ENCODE assay signal across 1 cellular context in genomic region chr17:79026345-79027273, GRCh38.
TF ChIP-seq lines count a peak whose summit lies in the region.

No MANE protein-coding gene starts in this region.

TF ChIP-seq in HepG2, 621 proteins besides CTCF, POLR2A, EP300 and RAD21 (continued from another document and continues in another):
- TF ChIP-seq ZNF142 (CRISPR knock-in tag; IDR thresholded peaks at IDR 0.05) (0 out of 2 replicates have a peak, but pooled peaks have one; percentile 38), ZNF207 (IDR thresholded peaks at IDR 0.05; ENCODE audit: borderline replicate concordance) (no peak), ZNF382 (CRISPR knock-in tag; IDR thresholded peaks at IDR 0.05; ENCODE audit: borderline replicate concordance) (no peak), GMEB1 (CRISPR knock-in tag; IDR thresholded peaks at IDR 0.05; ENCODE audit: borderline replicate concordance) (no peak), ZNF180 (CRISPR knock-in tag; IDR thresholded peaks at IDR 0.05; ENCODE audit: borderline replicate concordance, low read depth) (no peak), NFKB2 (CRISPR knock-in tag; IDR thresholded peaks at IDR 0.05; ENCODE audit: borderline replicate concordance) (no peak; the same call in 1 of the 2 replicates), ZNF296 (CRISPR knock-in tag; conservative IDR thresholded peaks at IDR 0.05) (no peak), ZNF512 (CRISPR knock-in tag; IDR thresholded peaks at IDR 0.05) (0 out of 2 replicates have a peak, but pooled peaks have one; percentile 76), SCMH1 (CRISPR knock-in tag; IDR thresholded peaks at IDR 0.05; ENCODE audit: borderline replicate concordance) (no peak), ZNF234 (CRISPR knock-in tag; conservative IDR thresholded peaks at IDR 0.05) (no peak), BRD4 (CRISPR knock-in tag; IDR thresholded peaks at IDR 0.05) (peak; percentile 86; the same call in 1 of the 2 replicates), RNF2 (conservative IDR thresholded peaks at IDR 0.05; ENCODE audit: low read depth) (0 out of 2 replicates have a peak, but pooled peaks have one; percentile 3), AFF4 (CRISPR knock-in tag; IDR thresholded peaks at IDR 0.05) (no peak), ZNF263 (CRISPR knock-in tag; IDR thresholded peaks at IDR 0.05) (peak; percentile 73; the same call in 1 of the 2 replicates), SIX1 (CRISPR knock-in tag; IDR thresholded peaks at IDR 0.05; ENCODE audit: borderline replicate concordance) (0 out of 2 replicates have a peak, but pooled peaks have one; percentile 25), ZNF275 (CRISPR knock-in tag; IDR thresholded peaks at IDR 0.05; ENCODE audit: borderline replicate concordance) (peak; percentile 60; the same call in 1 of the 2 replicates), ARID5B (CRISPR knock-in tag; IDR thresholded peaks at IDR 0.05) (peak; percentile 91), HOMEZ (CRISPR knock-in tag; IDR thresholded peaks at IDR 0.05; ENCODE audit: low read depth) (0 out of 2 replicates have a peak, but pooled peaks have one; percentile 20), MYC (CRISPR knock-in tag; IDR thresholded peaks at IDR 0.05; ENCODE audit: borderline replicate concordance) (peak; percentile 68), ZNF670 (CRISPR knock-in tag; IDR thresholded peaks at IDR 0.05; ENCODE audit: borderline replicate concordance) (no peak; the same call in 1 of the 2 replicates), DZIP1 (CRISPR knock-in tag; IDR thresholded peaks at IDR 0.05) (no peak), RBM39 (IDR thresholded peaks at IDR 0.05; ENCODE audit: low read depth, low read length, poor library complexity, severe bottlenecking) (no peak), ZNF280B (CRISPR knock-in tag; IDR thresholded peaks at IDR 0.05; ENCODE audit: borderline replicate concordance) (peak; percentile 91)
